14 cellular contexts compared by ENCODE assay signal in genomic region chr6:33949877-33950831, GRCh38.
A peak's percentile ranks its signal among the peaks of the same experiment; 100 is the strongest.
DNase-seq lines count a peak whose midpoint lies in the region; ATAC-seq and TF ChIP-seq lines count a peak whose summit lies in the region.
"Had no signal": no experiment of that assay in that cellular context is flagged by ENCODE, and none has a peak within 500 bp of the region (broad histone marks: within the 10 kb centered on the region; RNA-seq: fewer than 3 reads in every experiment).

No MANE protein-coding gene starts in this region.

- H3K27me3 ChIP-seq in foreskin keratinocyte (peaks cover 18% of the 10 kb centered on the region), right cardiac atrium (ENCODE audit: control insufficient read depth, insufficient read depth) (no peaks in the 10 kb centered on the region)

- no peak overlapping the region for H3K27ac ChIP-seq in foreskin keratinocyte
- no peak overlapping the region for H3K27ac ChIP-seq in right cardiac atrium (ENCODE audit: low read length)

- ATAC-seq in foreskin keratinocyte (peak; percentile 46), right cardiac atrium (no peak)
- ATAC-seq: SK-N-SH treated with all-trans-retinoic acid at 6 μM for 48 hours had no signal

- no peaks in the 10 kb centered on the region for H3K9me3 ChIP-seq in right cardiac atrium (ENCODE audit: control insufficient read depth, low read length)

- DNase-seq in COLO668 (lab: John Stamatoyannopoulos, UW; ENCODE audit: unreplicated experiment) (peak; percentile 82), NCI-H1105 treated with DMSO at 0.1 percent for 48 hours (lab: John Stamatoyannopoulos, UW) (peak; percentile 93), NCI-H524 treated with DMSO at 0.1 percent for 48 hours (lab: John Stamatoyannopoulos, UW) (peak; percentile 28), foreskin keratinocyte (peak; percentile 19 to 48), GM13976 (ENCODE audit: low spot score) (no peak), right cardiac atrium (no peak), Ammon's horn (ENCODE audit: low spot score) (no peak)
- DNase-seq in activated CD8-positive, alpha-beta memory T cell treated with anti-CD3 and anti-CD28 coated beads, Interleukin-2, amount 50 U/mL, for 48 hours, result no peak
- DNase-seq: ACHN; CD8-positive, alpha-beta memory T cell; HCEC 1CT; NCI-H1694; stimulated activated naive CD4-positive, alpha-beta T cell treated with Interleukin-2 at 50 U/mL for 16 hours had no signal

- no peak for TF ChIP-seq CTCF in foreskin keratinocyte (conservative IDR thresholded peaks at IDR 0.05)
- no peak for TF ChIP-seq CTCF in GM13976 (IDR thresholded peaks at IDR 0.05; ENCODE audit: borderline replicate concordance, control extremely low read depth, extremely low read depth, insufficient read depth, missing control alignments)

- WGBS in right cardiac atrium, result 83% methylated on average over 11 of the region's 11 CpGs

- intact Hi-C loops in right cardiac atrium (cut with DNase I), result no loop called here

- no peak overlapping the region for H3K4me3 ChIP-seq in right cardiac atrium (ENCODE audit: low read length)

- H3K4me1 ChIP-seq in foreskin keratinocyte (no peaks in the 10 kb centered on the region), right cardiac atrium (ENCODE audit: control insufficient read depth, insufficient read depth, low read length) (no peaks in the 10 kb centered on the region)

- in situ Hi-C loops in GM13976 (cut with MboI; ENCODE audit: low sequenced_read_pairs, unreplicated experiment), result no loop called here

Comparison
In these comparisons a context has a peak if more than half of its experiments do, and no peak if none do; other contexts are left out.
1. DNase-seq: peak in COLO668 (single experiment), NCI-H1105 treated with DMSO at 0.1 percent for 48 hours (single experiment), NCI-H524 treated with DMSO at 0.1 percent for 48 hours (single experiment) and foreskin keratinocyte (2 of 2); none in GM13976 (single experiment), right cardiac atrium (0 of 3), Ammon's horn (single experiment) and activated CD8-positive, alpha-beta memory T cell treated with anti-CD3 and anti-CD28 coated beads, Interleukin-2, amount 50 U/mL, for 48 hours (single experiment).